Comparison of ENCODE assay signal across 12 cellular contexts in genomic region chr4:102543030-102543505, GRCh38. TPM values are rescaled to one million over a fixed set of nuclear protein-coding genes. Genes with fewer than 3 reads are reported as not detected.
DNase-seq lines count a peak whose midpoint lies in the region; ATAC-seq and TF ChIP-seq lines count a peak whose summit lies in the region.
"Had no signal": no experiment of that assay in that cellular context is flagged by ENCODE, and none has a peak within 500 bp of the region (broad histone marks: within the 10 kb centered on the region; RNA-seq: fewer than 3 reads in every experiment).

No MANE protein-coding gene starts in this region.

- POLR2A ChIA-PET in naive thymus-derived CD4-positive, alpha-beta T cell (lab: Charles Lee), result interaction anchor here (0.9 to 1.3 kb wide), 2 partner anchors 32 to 95 kb away, joined by 4 to 5 read pairs; no protein-coding TSS in a partner anchor

- no peak for TF ChIP-seq EP300 in esophagus muscularis mucosa (IDR thresholded peaks at IDR 0.05)

- TF ChIP-seq POLR2A in esophagus muscularis mucosa (IDR thresholded peaks at IDR 0.05; ENCODE audit: low read depth), result no peak

- H3K4me3 ChIP-seq in esophagus muscularis mucosa, result no peak overlapping the region
- H3K4me3 ChIP-seq in naive thymus-derived CD4-positive, alpha-beta T cell (ENCODE audit: low read length), result no peak overlapping the region
- H3K4me3 ChIP-seq: transverse colon had no signal

- no peak for TF ChIP-seq CTCF in esophagus muscularis mucosa (IDR thresholded peaks at IDR 0.05)

- no peaks in the 10 kb centered on the region for H3K9me3 Mint-ChIP-seq in naive B cell
- no peaks in the 10 kb centered on the region for H3K9me3 Mint-ChIP-seq in naive thymus-derived CD4-positive, alpha-beta T cell
- H3K9me3 Mint-ChIP-seq: activated T-cell treated with anti-CD3 and anti-CD28 coated beads, Interleukin-2, amount 50 U/mL, for 24 hours had no signal

- peaks cover 0 to 39% (median 9%) of the 10 kb centered on the region in 4 donors for H3K36me3 ChIP-seq in esophagus muscularis mucosa
- peaks cover 0 to 17% (median 11%) of the 10 kb centered on the region in 3 experiments for H3K36me3 ChIP-seq in naive thymus-derived CD4-positive, alpha-beta T cell (ENCODE audit: control insufficient read depth in 2 of 3, insufficient read depth in 3 of 3, low read length in 3 of 3)
- H3K36me3 ChIP-seq: transverse colon had no signal

- H3K27me3 ChIP-seq in esophagus muscularis mucosa, result no peaks in the 10 kb centered on the region
- H3K27me3 ChIP-seq in naive thymus-derived CD4-positive, alpha-beta T cell (ENCODE audit: control insufficient read depth in 2 of 2, insufficient read depth in 2 of 2, low read length in 2 of 2), result no peaks in the 10 kb centered on the region
- H3K27me3 ChIP-seq: transverse colon had no signal

- H3K4me1 ChIP-seq in esophagus muscularis mucosa, result no peaks in the 10 kb centered on the region
- peaks cover 0 to 4% of the 10 kb centered on the region in 2 donors for H3K4me1 ChIP-seq in naive thymus-derived CD4-positive, alpha-beta T cell (ENCODE audit: control insufficient read depth in 2 of 2, insufficient read depth in 2 of 2, low read length in 2 of 2)
- H3K4me1 ChIP-seq: transverse colon had no signal

- DNase-seq in naive B cell (no peak), esophagus muscularis mucosa (ENCODE audit: extremely low spot score) (no peak), T-helper 1 cell (no peak), hippocampal formation (lab: John Stamatoyannopoulos, UW) (no peak)
- DNase-seq in naive thymus-derived CD4-positive, alpha-beta T cell, result no peak
- DNase-seq: activated T-cell treated with anti-CD3 and anti-CD28 coated beads, Interleukin-2, amount 50 U/mL, for 24 hours; cortex of kidney; NCI-H2107; transverse colon had no signal

- H3K4me1 Mint-ChIP-seq in naive B cell, result peaks cover 24 to 43% (median 33%) of the 10 kb centered on the region in 3 donors
- H3K4me1 Mint-ChIP-seq in naive thymus-derived CD4-positive, alpha-beta T cell, result peaks cover 20 to 65% (median 54%) of the 10 kb centered on the region in 7 donors

- peak overlapping the region in 4 of 6 donors; percentile 27 to 82 (median 58) for H3K27ac Mint-ChIP-seq in naive B cell
- H3K27ac Mint-ChIP-seq in naive thymus-derived CD4-positive, alpha-beta T cell, result peak overlapping the region in 3 of 9 donors; percentile 46 to 75 (median 74)
- H3K27ac Mint-ChIP-seq: activated T-cell treated with anti-CD3 and anti-CD28 coated beads, Interleukin-2, amount 50 U/mL, for 24 hours had no signal

- no peak overlapping the region for H3K27ac ChIP-seq in esophagus muscularis mucosa (replicated peaks in 1 of 4)
- H3K27ac ChIP-seq in naive thymus-derived CD4-positive, alpha-beta T cell (ENCODE audit: low read depth, low read length), result no peak overlapping the region
- H3K27ac ChIP-seq: transverse colon had no signal

- H3K36me3 Mint-ChIP-seq in naive B cell, result peaks cover 19 to 25% of the 10 kb centered on the region in 2 donors
- H3K36me3 Mint-ChIP-seq in naive thymus-derived CD4-positive, alpha-beta T cell, result peaks cover 18 to 52% (median 29%) of the 10 kb centered on the region in 5 donors

- ATAC-seq in GM19023 (IDR thresholded peaks at IDR 0.05; ENCODE audit: unreplicated experiment) (peak; percentile 81), GM21737 (IDR thresholded peaks at IDR 0.05; ENCODE audit: unreplicated experiment) (peak; percentile 80), HG03354 (IDR thresholded peaks at IDR 0.05; ENCODE audit: poor library complexity, severe bottlenecking, unreplicated experiment) (peak; percentile 92), naive B cell (ENCODE audit: low read depth in 2 of 2) (no peak)
- ATAC-seq in naive thymus-derived CD4-positive, alpha-beta T cell, result no peak

- CTCF ChIA-PET in naive thymus-derived CD4-positive, alpha-beta T cell (lab: Charles Lee), result no interaction called here

- intact Hi-C loops in esophagus muscularis mucosa (cut with DNase I), result no loop called here
- intact Hi-C loops in naive thymus-derived CD4-positive, alpha-beta T cell (cut with micrococcal nuclease), result loop anchor here in 1 of 2 donors (2.0 kb wide), 1 partner anchor 14 kb away; no protein-coding TSS in a partner anchor

- H3K27me3 Mint-ChIP-seq in naive B cell, result no peaks in the 10 kb centered on the region
- H3K27me3 Mint-ChIP-seq in naive thymus-derived CD4-positive, alpha-beta T cell, result no peaks in the 10 kb centered on the region
- H3K27me3 Mint-ChIP-seq: activated T-cell treated with anti-CD3 and anti-CD28 coated beads, Interleukin-2, amount 50 U/mL, for 24 hours had no signal

- H3K9me3 ChIP-seq in esophagus muscularis mucosa, result no peaks in the 10 kb centered on the region
- H3K9me3 ChIP-seq in naive thymus-derived CD4-positive, alpha-beta T cell (ENCODE audit: control insufficient read depth in 2 of 3, low read length in 3 of 3), result no peaks in the 10 kb centered on the region
- H3K9me3 ChIP-seq: transverse colon had no signal

- H3K4me3 Mint-ChIP-seq in naive B cell, result peak overlapping the region in 1 of 8 donors; percentile 6
- no peak overlapping the region for H3K4me3 Mint-ChIP-seq in naive thymus-derived CD4-positive, alpha-beta T cell
- H3K4me3 Mint-ChIP-seq: activated T-cell treated with anti-CD3 and anti-CD28 coated beads, Interleukin-2, amount 50 U/mL, for 24 hours had no signal

- WGBS in esophagus muscularis mucosa, result 93% methylated on average over 5 of the region's 5 CpGs

RNA-seq across cellular contexts. Expression of gene NFKB1, which starts 41.9 kb away (rescaled TPM):
- polyA plus RNA-seq in naive B cell (ENCODE audit: low read depth in 6 of 6), result 10 to 100 TPM; 14.5 to 47.4 (median 26.2) TPM
- 10 to 100 TPM; 31.6 to 42.1 (median 39.7) TPM for total RNA-seq in esophagus muscularis mucosa
- total RNA-seq in naive thymus-derived CD4-positive, alpha-beta T cell, result 100 to 1,000 TPM in 3 of 5 experiments, 10 to 100 TPM in 2; 80.9 to 167 (median 136) TPM
- 10 to 100 TPM; 18.2 to 33.2 TPM for polyA plus RNA-seq in naive thymus-derived CD4-positive, alpha-beta T cell

Comparison
In these comparisons a context has a peak if more than half of its experiments do, and no peak if none do; other contexts are left out.
1. ATAC-seq: peak in GM19023 (single experiment), GM21737 (single experiment) and HG03354 (single experiment); none in naive B cell (0 of 2) and naive thymus-derived CD4-positive, alpha-beta T cell (single experiment).